ENCODE assay signal across 9 cellular contexts in the genomic region with DNA sequence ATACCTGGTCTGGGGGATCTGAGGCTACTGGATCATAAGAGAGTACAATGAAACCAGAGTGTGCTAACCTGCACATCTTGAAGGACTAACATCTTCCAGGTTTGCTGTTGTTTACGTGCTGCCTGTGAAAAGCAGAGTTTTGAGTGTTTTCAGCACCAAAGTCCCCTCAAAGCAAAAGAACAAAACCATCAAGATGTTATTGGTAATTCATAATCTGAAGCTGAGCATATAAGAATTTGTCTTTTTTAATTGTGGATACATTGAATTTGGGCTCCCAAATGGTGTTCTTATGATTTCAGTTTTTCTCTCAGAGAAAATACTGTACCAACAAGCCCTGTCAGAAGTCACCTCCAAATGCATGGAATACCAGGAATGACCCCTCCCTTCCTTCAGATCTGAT.
DNase-seq lines count a peak whose midpoint lies in the region; ATAC-seq and TF ChIP-seq lines count a peak whose summit lies in the region.
"Had no signal": no experiment of that assay in that cellular context is flagged by ENCODE, and none has a peak within 500 bp of the region (broad histone marks: within the 10 kb centered on the region; RNA-seq: fewer than 3 reads in every experiment).

No MANE protein-coding gene starts in this region.

- H3K4me3 ChIP-seq in brain microvascular endothelial cell (ENCODE audit: low read depth, low read length): no peak overlapping the region

- H3K4me1 Mint-ChIP-seq in stimulated activated naive CD8-positive, alpha-beta T cell treated with anti-CD3 and anti-CD28 coated beads, Interleukin-15, Interleukin-2, amounts not matched to agents 100 ng/mL and 50 ng/mL, for 24 hours (ENCODE audit: low read depth): peaks cover 86% of the 10 kb centered on the region
- peaks cover 89% of the 10 kb centered on the region for H3K4me1 Mint-ChIP-seq in activated naive CD8-positive, alpha-beta T cell (ENCODE audit: low read depth)
- H3K4me1 Mint-ChIP-seq in memory B cell: peaks cover 34% of the 10 kb centered on the region

- TF ChIP-seq CTCF in GM10266 (IDR thresholded peaks at IDR 0.05; ENCODE audit: control insufficient read depth, insufficient read depth, low read depth, missing control alignments) (no peak), brain microvascular endothelial cell (IDR thresholded peaks at IDR 0.05; ENCODE audit: low read depth, low read length, missing control alignments) (no peak)

- no peaks in the 10 kb centered on the region for H3K27me3 ChIP-seq in brain microvascular endothelial cell (replicated peaks)

- no peak for ATAC-seq in stimulated activated naive CD8-positive, alpha-beta T cell treated with anti-CD3 and anti-CD28 coated beads, Interleukin-15, Interleukin-2, amounts not matched to agents 100 U/mL and 50 U/mL, for 24 hours
- ATAC-seq in memory B cell (ENCODE audit: low read depth): no peak

- no peaks in the 10 kb centered on the region for H3K27me3 Mint-ChIP-seq in stimulated activated naive CD8-positive, alpha-beta T cell treated with anti-CD3 and anti-CD28 coated beads, Interleukin-15, Interleukin-2, amounts not matched to agents 100 ng/mL and 50 ng/mL, for 24 hours
- H3K27me3 Mint-ChIP-seq in activated naive CD8-positive, alpha-beta T cell: no peaks in the 10 kb centered on the region
- H3K27me3 Mint-ChIP-seq in memory B cell: no peaks in the 10 kb centered on the region

- H3K4me3 Mint-ChIP-seq in stimulated activated naive CD8-positive, alpha-beta T cell treated with anti-CD3 and anti-CD28 coated beads, Interleukin-15, Interleukin-2, amounts not matched to agents 100 ng/mL and 50 ng/mL, for 24 hours: peak overlapping the region; percentile 88
- H3K4me3 Mint-ChIP-seq in activated naive CD8-positive, alpha-beta T cell: peak overlapping the region; percentile 82
- H3K4me3 Mint-ChIP-seq in memory B cell: peak overlapping the region; percentile 91

- H3K27ac Mint-ChIP-seq in stimulated activated naive CD8-positive, alpha-beta T cell treated with anti-CD3 and anti-CD28 coated beads, Interleukin-15, Interleukin-2, amounts not matched to agents 100 ng/mL and 50 ng/mL, for 24 hours: peak overlapping the region; percentile 91
- H3K27ac Mint-ChIP-seq in activated naive CD8-positive, alpha-beta T cell: peak overlapping the region; percentile 96
- H3K27ac Mint-ChIP-seq in memory B cell: peak overlapping the region; percentile 85

- no peaks in the 10 kb centered on the region for H3K36me3 ChIP-seq in brain microvascular endothelial cell (replicated peaks)

- peaks cover 12% of the 10 kb centered on the region for H3K36me3 Mint-ChIP-seq in stimulated activated naive CD8-positive, alpha-beta T cell treated with anti-CD3 and anti-CD28 coated beads, Interleukin-15, Interleukin-2, amounts not matched to agents 100 ng/mL and 50 ng/mL, for 24 hours (ENCODE audit: low read depth)
- H3K36me3 Mint-ChIP-seq in activated naive CD8-positive, alpha-beta T cell: peaks cover 7% of the 10 kb centered on the region
- H3K36me3 Mint-ChIP-seq in memory B cell: no peaks in the 10 kb centered on the region

- no peak overlapping the region for H3K27ac ChIP-seq in substantia nigra (ENCODE audit: low read depth, low read length, poor library complexity, severe bottlenecking)
- H3K27ac ChIP-seq in brain microvascular endothelial cell: no peak overlapping the region

- in situ Hi-C loops in brain microvascular endothelial cell (cut with HindIII; ENCODE audit: low pct_ligation_motif_present, low sequenced_read_pairs): no loop called here

- no peak for DNase-seq in stimulated activated naive CD8-positive, alpha-beta T cell treated with anti-CD3 and anti-CD28 coated beads, Interleukin-15, Interleukin-2, amounts not matched to agents 100 U/mL and 50 U/mL, for 24 hours
- DNase-seq in memory B cell (ENCODE audit: low spot score in 2 of 2) (no peak), GM10266 (ENCODE audit: extremely low spot score) (no peak), substantia nigra (lab: John Stamatoyannopoulos, UW) (no peak), brain microvascular endothelial cell (no peak)
- no peak for DNase-seq in stimulated activated CD4-positive, alpha-beta T cell treated with anti-CD3 and anti-CD28 coated beads, Interleukin-2, amount 100 ng/mL, for 24 hours

- peaks cover 5% of the 10 kb centered on the region for H3K9me3 Mint-ChIP-seq in stimulated activated naive CD8-positive, alpha-beta T cell treated with anti-CD3 and anti-CD28 coated beads, Interleukin-15, Interleukin-2, amounts not matched to agents 100 ng/mL and 50 ng/mL, for 24 hours
- no peaks in the 10 kb centered on the region for H3K9me3 Mint-ChIP-seq in activated naive CD8-positive, alpha-beta T cell (ENCODE audit: low read depth)
- no peaks in the 10 kb centered on the region for H3K9me3 Mint-ChIP-seq in memory B cell
- H3K9me3 Mint-ChIP-seq: nephron had no signal
